ENCODE assay signal across 1 cellular context in genomic region chr17:50890675-50891516, GRCh38.
TF ChIP-seq lines count a peak whose summit lies in the region.

No MANE protein-coding gene starts in this region.

TF ChIP-seq in HepG2, 621 proteins besides CTCF, POLR2A, EP300 and RAD21 (continued from another document and continues in another):
- TF ChIP-seq GRHL1 (CRISPR knock-in tag; conservative IDR thresholded peaks at IDR 0.05), result no peak
- TF ChIP-seq ZEB1 (IDR thresholded peaks at IDR 0.05; ENCODE audit: insufficient replicate concordance, low read depth), result peak; percentile 95
- no peak for TF ChIP-seq USF2 (IDR thresholded peaks at IDR 0.05; ENCODE audit: low read depth, low read length)
- no peak for TF ChIP-seq USF2 (CRISPR knock-in tag; IDR thresholded peaks at IDR 0.05; ENCODE audit: borderline replicate concordance)
- TF ChIP-seq ZNF670 (CRISPR knock-in tag; IDR thresholded peaks at IDR 0.05; ENCODE audit: borderline replicate concordance), result peak; percentile 84; the same call in 1 of the 2 replicates
- TF ChIP-seq HMG20A (CRISPR knock-in tag; IDR thresholded peaks at IDR 0.05; ENCODE audit: borderline replicate concordance), result peak; percentile 94
- TF ChIP-seq POGK (CRISPR knock-in tag; conservative IDR thresholded peaks at IDR 0.05), result no peak
- TF ChIP-seq ZKSCAN1 (IDR thresholded peaks at IDR 0.05; ENCODE audit: low read length), result peak; percentile 53; the same call in 1 of the 2 replicates
- TF ChIP-seq SAP130 (CRISPR knock-in tag; IDR thresholded peaks at IDR 0.05; ENCODE audit: low read depth), result peak; percentile 94
- TF ChIP-seq HDAC1 (CRISPR knock-in tag; IDR thresholded peaks at IDR 0.05), result peak; percentile 92
- TF ChIP-seq CHCHD3 (CRISPR knock-in tag; IDR thresholded peaks at IDR 0.05), result no peak
- peak; percentile 94 for TF ChIP-seq ZBTB37 (CRISPR knock-in tag; IDR thresholded peaks at IDR 0.05)
- TF ChIP-seq HOXA3 (CRISPR knock-in tag; IDR thresholded peaks at IDR 0.05), result peak; percentile 76
- peak; percentile 60 for TF ChIP-seq ZBTB33 (CRISPR knock-in tag; IDR thresholded peaks at IDR 0.05)
- TF ChIP-seq AKNA (CRISPR knock-in tag; IDR thresholded peaks at IDR 0.05; ENCODE audit: borderline replicate concordance), result no peak
- TF ChIP-seq SNAI1 (CRISPR knock-in tag; IDR thresholded peaks at IDR 0.05; ENCODE audit: borderline replicate concordance), result peak; percentile 68
- peak; percentile 76 for TF ChIP-seq ZNF317 (CRISPR knock-in tag; IDR thresholded peaks at IDR 0.05)
- no peak for TF ChIP-seq ZNF569 (CRISPR knock-in tag; IDR thresholded peaks at IDR 0.05; ENCODE audit: borderline replicate concordance)
- peak; percentile 86; the same call in 1 of the 2 replicates for TF ChIP-seq ATF2 (CRISPR knock-in tag; IDR thresholded peaks at IDR 0.05)
- peak; percentile 76; the same call in 1 of the 2 replicates for TF ChIP-seq ZKSCAN8 (CRISPR knock-in tag; IDR thresholded peaks at IDR 0.05; ENCODE audit: borderline replicate concordance)
- no peak for TF ChIP-seq ELK4 (CRISPR knock-in tag; IDR thresholded peaks at IDR 0.05; ENCODE audit: borderline replicate concordance)
- TF ChIP-seq CEBPG (CRISPR knock-in tag; IDR thresholded peaks at IDR 0.05), result peak; percentile 53; the same call in 1 of the 2 replicates
- no peak; the same call in 1 of the 2 replicates for TF ChIP-seq ZSCAN12 (CRISPR knock-in tag; IDR thresholded peaks at IDR 0.05)
- peak; percentile 79 for TF ChIP-seq HHEX (CRISPR knock-in tag; IDR thresholded peaks at IDR 0.05)
- 0 out of 2 replicates have a peak, but pooled peaks have one; percentile 25 for TF ChIP-seq ZNF749 (CRISPR knock-in tag; IDR thresholded peaks at IDR 0.05; ENCODE audit: borderline replicate concordance)
- no peak for TF ChIP-seq HOXA7 (CRISPR knock-in tag; IDR thresholded peaks at IDR 0.05)
- peak; percentile 97 for TF ChIP-seq PHF21A (CRISPR knock-in tag; IDR thresholded peaks at IDR 0.05)
- TF ChIP-seq ZFP41 (CRISPR knock-in tag; IDR thresholded peaks at IDR 0.05; ENCODE audit: borderline replicate concordance), result no peak
- peak; percentile 99 for TF ChIP-seq RARA (CRISPR knock-in tag; IDR thresholded peaks at IDR 0.05)
- no peak for TF ChIP-seq ZNF136 (CRISPR knock-in tag; IDR thresholded peaks at IDR 0.05; ENCODE audit: low read depth)
- TF ChIP-seq ONECUT2 (CRISPR knock-in tag; IDR thresholded peaks at IDR 0.05), result peak; percentile 98
- no peak for TF ChIP-seq SETDB1 (CRISPR knock-in tag; IDR thresholded peaks at IDR 0.05; ENCODE audit: borderline replicate concordance)
- TF ChIP-seq SKIL (CRISPR knock-in tag; IDR thresholded peaks at IDR 0.05; ENCODE audit: borderline replicate concordance), result peak; percentile 94
- TF ChIP-seq ATF7 (IDR thresholded peaks at IDR 0.05), result peak; percentile 41
- peak; percentile 17; the same call in 1 of the 2 replicates for TF ChIP-seq ATF7 (CRISPR knock-in tag; IDR thresholded peaks at IDR 0.05)
- TF ChIP-seq HIVEP1 (CRISPR knock-in tag; IDR thresholded peaks at IDR 0.05), result peak; percentile 92
- TF ChIP-seq ZNF121 (CRISPR knock-in tag; IDR thresholded peaks at IDR 0.05), result 0 out of 2 replicates have a peak, but pooled peaks have one; percentile 46
- peak; percentile 59; the same call in 1 of the 2 replicates for TF ChIP-seq THAP11 (CRISPR knock-in tag; IDR thresholded peaks at IDR 0.05)
- TF ChIP-seq TFAP4 (IDR thresholded peaks at IDR 0.05; ENCODE audit: borderline replicate concordance, low read depth), result peak; percentile 75
- TF ChIP-seq MXI1 (IDR thresholded peaks at IDR 0.05; ENCODE audit: borderline replicate concordance, low read depth, low read length), result peak; percentile 28; the same call in 1 of the 3 replicates
- peak; percentile 55 to 69; a peak in 2 of 4 replicates for TF ChIP-seq NR2F1 (CRISPR knock-in tag; IDR thresholded peaks at IDR 0.05)
